16 cellular contexts compared by ENCODE assay signal in the genomic region with DNA sequence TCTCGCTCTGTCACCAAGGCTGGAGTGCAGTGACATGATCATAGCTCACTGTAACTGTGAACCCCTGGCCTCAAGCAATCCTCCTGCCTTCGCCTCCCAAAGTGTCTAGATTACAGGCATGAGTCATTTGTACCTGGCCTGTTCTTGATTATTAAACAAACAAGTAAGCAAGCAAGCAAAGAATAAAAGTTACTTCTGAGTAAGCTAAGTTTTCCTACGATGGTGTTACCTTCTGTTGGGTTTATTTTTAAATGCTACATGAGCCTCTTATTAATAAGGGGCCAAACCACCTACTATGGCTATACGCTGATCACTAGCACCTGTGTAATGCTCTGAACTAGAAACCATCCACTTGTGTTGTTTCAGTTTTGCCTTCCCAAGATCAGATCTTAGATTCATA. TPM values are rescaled to one million over a fixed set of nuclear protein-coding genes. Genes with fewer than 3 reads are reported as not detected.
DNase-seq lines count a peak whose midpoint lies in the region; ATAC-seq, FAIRE-seq and TF ChIP-seq lines count a peak whose summit lies in the region.
"Had no signal": no experiment of that assay in that cellular context is flagged by ENCODE, and none has a peak within 500 bp of the region (broad histone marks: within the 10 kb centered on the region; RNA-seq: fewer than 3 reads in every experiment).

No MANE protein-coding gene starts in this region.

- H3K9me2 ChIP-seq in OCI-LY7 (ENCODE audit: insufficient read depth, low read length) = no peaks in the 10 kb centered on the region

- peak; percentile 66 for ATAC-seq in HG02938 (IDR thresholded peaks at IDR 0.05; ENCODE audit: unreplicated experiment)

- POLR2A ChIA-PET in OCI-LY7 (lab: Charles Lee) = interaction anchor here (0.5 kb wide), 1 partner anchor 119 kb away, joined by 3 read pairs; no protein-coding TSS in a partner anchor

- H2AFZ ChIP-seq in OCI-LY7 (ENCODE audit: low read length) = peak overlapping the region; percentile 1; the same call in 1 of the 2 replicates

- no peak overlapping the region for H3K27ac ChIP-seq in OCI-LY7 (ENCODE audit: low read depth, low read length, poor library complexity, severe bottlenecking)

- peaks cover 32% of the 10 kb centered on the region; the same call in 1 of the 2 replicates for H3K9me3 ChIP-seq in OCI-LY7 (ENCODE audit: low read length)

- H3K4me3 ChIP-seq in GM12865 (ENCODE audit: low read depth, low read length) (no peak overlapping the region), OCI-LY7 (ENCODE audit: low read depth, low read length, poor library complexity, severe bottlenecking) (no peak overlapping the region)

- intact Hi-C loops in OCI-LY7 (cut with micrococcal nuclease; ENCODE audit: unreplicated experiment) = no loop called here

- BruUV-seq in OCI-LY7 (replicated peaks; lab: Mats Ljungman, UMichigan) = no TSS peak

- H3K4me2 ChIP-seq in OCI-LY7 (ENCODE audit: low read length) = no peak overlapping the region

- peak; percentile 72 for DNase-seq in GM12865 (ENCODE audit: low read depth)
- peak; percentile 14 for DNase-seq in GM20000 (ENCODE audit: low spot score)
- no peak for DNase-seq in OCI-LY7 (ENCODE audit: low spot score)
- no peak for DNase-seq in NCI-H524 treated with DMSO at 0.1 percent for 48 hours (lab: John Stamatoyannopoulos, UW)
- DNase-seq in D721Med (ENCODE audit: insufficient read length, low spot score) = no peak
- DNase-seq in stimulated activated CD8-positive, alpha-beta memory T cell treated with anti-CD3 and anti-CD28 coated beads, Interleukin-4, amount 100 ng/mL, for 48 hours = no peak
- no peak for DNase-seq in KG1 (lab: John Stamatoyannopoulos, UW)
- DNase-seq: ACHN; activated CD8-positive, alpha-beta memory T cell treated with anti-CD3 and anti-CD28 coated beads for 24 hours; GF-D8; GOT3; NCI-H1105 treated with DMSO at 0.1 percent for 48 hours; NCI-H345 had no signal

- CTCF ChIA-PET in OCI-LY7 (lab: Charles Lee; ENCODE audit: unreplicated experiment) = no interaction called here

- no peaks in the 10 kb centered on the region for H3K4me1 ChIP-seq in OCI-LY7 (ENCODE audit: insufficient read depth, low read length, poor library complexity, severe bottlenecking)

- FAIRE-seq in D721Med (lab: Jason Lieb, UNC) = no peak
- FAIRE-seq: islet of Langerhans had no signal

- H4K20me1 ChIP-seq in OCI-LY7 (ENCODE audit: insufficient read depth, low read length) = no peaks in the 10 kb centered on the region

- no peaks in the 10 kb centered on the region for H3K79me2 ChIP-seq in OCI-LY7 (ENCODE audit: insufficient read depth, low read depth, low read length)

- H3K36me3 ChIP-seq in OCI-LY7 (ENCODE audit: insufficient read depth, low read length) = no peaks in the 10 kb centered on the region; the same call in 1 of the 2 replicates

- TF ChIP-seq CTCF in GM12865 (IDR thresholded peaks at IDR 0.05; ENCODE audit: insufficient read depth, low read depth, low read length, missing control alignments) = no peak
- TF ChIP-seq CTCF in GM20000 (IDR thresholded peaks at IDR 0.05; ENCODE audit: extremely low read depth, missing control alignments) = no peak
- TF ChIP-seq CTCF in OCI-LY7 (conservative IDR thresholded peaks at IDR 0.05; ENCODE audit: low read length) = no peak
- TF ChIP-seq CTCF in D721Med (IDR thresholded peaks at IDR 0.05; ENCODE audit: insufficient read depth, missing control alignments) = no peak

RNA-seq across cellular contexts. Expression of a gene that starts 50.8 kb away (rescaled TPM):
- not detected in 2 replicates for total RNA-seq in OCI-LY7 (2014; rRNA removed; shearing (Covaris generic))
- total RNA-seq in OCI-LY7 (2022) = not detected in 2 replicates
- total RNA-seq: SK-MEL-5 had no signal

Comparison
In these comparisons a context has a peak if more than half of its experiments do, and no peak if none do; other contexts are left out.
1. DNase-seq: peak in GM12865 (single experiment) and GM20000 (single experiment); none in OCI-LY7 (single experiment), NCI-H524 treated with DMSO at 0.1 percent for 48 hours (single experiment), D721Med (single experiment), stimulated activated CD8-positive, alpha-beta memory T cell treated with anti-CD3 and anti-CD28 coated beads, Interleukin-4, amount 100 ng/mL, for 48 hours (single experiment) and KG1 (single experiment).